In genomic region chr9:16718296-16718695, GRCh38 we compare ENCODE assay signal across 1 cellular context.
TF ChIP-seq lines count a peak whose summit lies in the region.

No MANE protein-coding gene starts in this region.

TF ChIP-seq in GM23338, 12 proteins besides CTCF, POLR2A, EP300 and RAD21 (continued from another document):
- TF ChIP-seq ZNF462 (CRISPR knock-in tag; IDR thresholded peaks at IDR 0.05) (no peak), STAT1 (IDR thresholded peaks at IDR 0.05; ENCODE audit: unreplicated experiment) (no peak), NANOG (IDR thresholded peaks at IDR 0.05; ENCODE audit: borderline replicate concordance) (no peak), REST (IDR thresholded peaks at IDR 0.05; ENCODE audit: unreplicated experiment) (no peak), ZNF331 (CRISPR knock-in tag; IDR thresholded peaks at IDR 0.05; ENCODE audit: low read depth) (no peak), EZH2 (IDR thresholded peaks at IDR 0.05; ENCODE audit: low read depth, unreplicated experiment) (no peak), ZNF114 (CRISPR knock-in tag; IDR thresholded peaks at IDR 0.05) (no peak), ETS1 (IDR thresholded peaks at IDR 0.05) (no peak)
TF ChIP-seq in GM23338: peak in this region for 0.
